13 cellular contexts compared by ENCODE assay signal in genomic region chr1:16630661-16631247, GRCh38. TPM values are rescaled to one million over a fixed set of nuclear protein-coding genes. Genes with fewer than 3 reads are reported as not detected.
DNase-seq lines count a peak whose midpoint lies in the region; ATAC-seq, FAIRE-seq and TF ChIP-seq lines count a peak whose summit lies in the region.
"Had no signal": no experiment of that assay in that cellular context is flagged by ENCODE, and none has a peak within 500 bp of the region (broad histone marks: within the 10 kb centered on the region; RNA-seq: fewer than 3 reads in every experiment).

No MANE protein-coding gene starts in this region.

- no peaks in the 10 kb centered on the region for H3K27me3 Mint-ChIP-seq in WTC11 (ENCODE audit: low read depth)
- H3K27me3 Mint-ChIP-seq: CD4-positive, alpha-beta T cell had no signal

- no peaks in the 10 kb centered on the region for H3K27me3 ChIP-seq in psoas muscle (ENCODE audit: insufficient read depth in 3 of 3, low read length in 2 of 3)
- H3K27me3 ChIP-seq: heart right ventricle had no signal

- no peaks in the 10 kb centered on the region for H3K4me1 Mint-ChIP-seq in WTC11

- H3K4me1 ChIP-seq in psoas muscle: no peaks in the 10 kb centered on the region
- H3K4me1 ChIP-seq: heart right ventricle had no signal

- H3K27ac ChIP-seq in psoas muscle: no peak overlapping the region
- H3K27ac ChIP-seq: heart right ventricle, PC-9 had no signal

- H3K9me3 Mint-ChIP-seq in WTC11: no peaks in the 10 kb centered on the region
- H3K9me3 Mint-ChIP-seq: CD4-positive, alpha-beta T cell had no signal

- intact Hi-C loops in left ventricle myocardium superior (cut with micrococcal nuclease): no loop called here
- intact Hi-C loops in psoas muscle (cut with DNase I): no loop called here

- WGBS in psoas muscle, 3 donors: 89 to 93% (median 93%) methylated on average over 36 of the region's 36 CpGs

- H3K4me3 Mint-ChIP-seq in WTC11: no peak overlapping the region
- H3K4me3 Mint-ChIP-seq: CD4-positive, alpha-beta T cell had no signal

- no peak for TF ChIP-seq CTCF in GM13977 (IDR thresholded peaks at IDR 0.05; ENCODE audit: extremely low read depth, insufficient read depth, missing control alignments)
- no peak for TF ChIP-seq CTCF in WTC11 (IDR thresholded peaks at IDR 0.05)
- no peak for TF ChIP-seq CTCF in psoas muscle (IDR thresholded peaks at IDR 0.05)

- ATAC-seq in WTC11 (peak; percentile 7; the same call in 1 of the 2 replicates), left ventricle myocardium superior (no peak), psoas muscle (no peak), GM18909 (IDR thresholded peaks at IDR 0.05; ENCODE audit: poor library complexity, unreplicated experiment) (no peak)

- H3K27ac Mint-ChIP-seq in WTC11: peak overlapping the region; percentile 81
- H3K27ac Mint-ChIP-seq: CD4-positive, alpha-beta T cell had no signal

- POLR2A ChIA-PET in WTC11 (lab: Charles Lee): interaction anchor here (1.1 to 1.2 kb wide), 2 partner anchors 10 to 18 kb away, joined by 3 read pairs; no protein-coding TSS in a partner anchor

- H3K36me3 ChIP-seq in psoas muscle (ENCODE audit: insufficient read depth in 1 of 2, low read depth in 1 of 2): peaks cover 8 to 88% of the 10 kb centered on the region in 2 donors

- CTCF ChIA-PET in WTC11 (lab: Charles Lee): interaction anchor here (1.1 to 2.7 kb wide), 2 partner anchors 10 to 77 kb away, joined by 7 to 20 read pairs; no protein-coding TSS in a partner anchor

- in situ Hi-C loops in GM13977 (cut with MboI; ENCODE audit: low pct_unique_long_range_greater_than_20kb, low sequenced_read_pairs, unreplicated experiment): no loop called here

- FAIRE-seq in RCC 7860 (lab: Jason Lieb, UNC): no peak

- peaks cover 40% of the 10 kb centered on the region for H3K36me3 Mint-ChIP-seq in WTC11

- H3K4me3 ChIP-seq in psoas muscle: no peak overlapping the region
- H3K4me3 ChIP-seq: heart right ventricle, lung, PC-9 had no signal

- peak; percentile 58 for DNase-seq in GM13977 (ENCODE audit: low spot score)
- DNase-seq in WTC11 (ENCODE audit: low spot score): no peak
- peak; percentile 42 for DNase-seq in left ventricle myocardium superior
- DNase-seq in psoas muscle: peak; percentile 19 to 56
- DNase-seq in retina: no peak
- DNase-seq in RCC 7860 (ENCODE audit: low spot score): no peak
- DNase-seq in activated T-cell treated with anti-CD3 and anti-CD28 coated beads, Interleukin-2, amount 50 U/mL, for 48 hours: no peak
- DNase-seq: heart right ventricle, NCI-H345 had no signal

- H3K9me3 ChIP-seq in psoas muscle: no peaks in the 10 kb centered on the region
- H3K9me3 ChIP-seq: heart right ventricle had no signal

TF ChIP-seq in WTC11, 78 proteins besides CTCF, POLR2A, EP300 and RAD21:
- no peak for TF ChIP-seq ZNF121 (CRISPR knock-in tag; IDR thresholded peaks at IDR 0.05)
- no peak for TF ChIP-seq FOXP1 (CRISPR knock-in tag; IDR thresholded peaks at IDR 0.05; ENCODE audit: borderline replicate concordance)
- TF ChIP-seq PRRX2 (CRISPR knock-in tag; IDR thresholded peaks at IDR 0.05): no peak
- no peak for TF ChIP-seq ZSCAN18 (CRISPR knock-in tag; IDR thresholded peaks at IDR 0.05)
- no peak for TF ChIP-seq RELA (CRISPR knock-in tag; IDR thresholded peaks at IDR 0.05; ENCODE audit: borderline replicate concordance)

RNA-seq across cellular contexts. Expression of gene NBPF1, which starts 17.4 kb away (rescaled TPM):
- total RNA-seq in WTC11 (2021): 17.5 to 18.3 TPM (median 17.9 TPM) in 3 replicates
- 12.2 TPM for total RNA-seq in left ventricle myocardium superior
- 10 to 100 TPM in 1 of 4 donors, 1 to 10 TPM in 3; 5.3 to 20.9 (median 7.3) TPM for total RNA-seq in psoas muscle
- polyA plus RNA-seq in psoas muscle: 10 to 100 TPM in 1 of 3 donors, 1 to 10 TPM in 2; 2.4 to 12.5 (median 6.1) TPM

RNA-seq across cellular contexts. Expression of gene RNU1-3, which starts 36.0 kb away (rescaled TPM):
- total RNA-seq in WTC11 (2021): 1,028 to 1,267 TPM (median 1,197 TPM) in 3 replicates
- 4,234 TPM for total RNA-seq in left ventricle myocardium superior
- total RNA-seq in psoas muscle: 1,000 to 10,000 TPM; 1,264 to 5,208 (median 3,151) TPM
- polyA plus RNA-seq in psoas muscle: not detected
- polyA plus RNA-seq: heart right ventricle, lung had no signal

Comparison
In these comparisons a context has a peak if more than half of its experiments do, and no peak if none do; other contexts are left out.
1. DNase-seq: peak in GM13977 (single experiment), left ventricle myocardium superior (single experiment) and psoas muscle (2 of 2); none in WTC11 (single experiment), retina (single experiment), RCC 7860 (single experiment) and activated T-cell treated with anti-CD3 and anti-CD28 coated beads, Interleukin-2, amount 50 U/mL, for 48 hours (0 of 2).